In genomic region chr1:166875734-166876539, GRCh38 we compare ENCODE assay signal across 8 cellular contexts. TPM values are rescaled to one million over a fixed set of nuclear protein-coding genes. Genes with fewer than 3 reads are reported as not detected.
DNase-seq lines count a peak whose midpoint lies in the region; ATAC-seq, FAIRE-seq and TF ChIP-seq lines count a peak whose summit lies in the region.

TSS of gene TADA1 (minus strand) at chr1:166876264. CDS start at chr1:166876233, 31 bp downstream.

- FAIRE-seq in endothelial cell of umbilical vein (lab: Jason Lieb, UNC): peak; percentile 99

- BruUV-seq in OCI-LY7 (replicated peaks; lab: Mats Ljungman, UMichigan): no TSS peak
- BruUV-seq in endothelial cell of umbilical vein (replicated peaks; lab: Mats Ljungman, UMichigan): no TSS peak

- DNase-seq in DMS 273 (lab: John Stamatoyannopoulos, UW; ENCODE audit: unreplicated experiment) (peak; percentile 100), HuH-7.5 (ENCODE audit: low spot score) (peak; percentile 73), OCI-LY7 (ENCODE audit: low spot score) (peak; percentile 99), activated T-cell treated with anti-CD3 and anti-CD28 coated beads for 1 hour (ENCODE audit: low read depth) (peak; percentile 98), endothelial cell of umbilical vein (ENCODE audit: low read depth, low spot score) (peak; percentile 98), midbrain (lab: John Stamatoyannopoulos, UW) (peak; percentile 97)
- DNase-seq in stimulated activated CD8-positive, alpha-beta memory T cell treated with anti-CD3 and anti-CD28 coated beads, Interleukin-2, amount 100 ng/mL, for 1 hour (ENCODE audit: low read depth in 2 of 2): peak; percentile 95 to 97

- H3K79me2 ChIP-seq in OCI-LY7 (ENCODE audit: insufficient read depth, low read depth, low read length) (peaks cover 45% of the 10 kb centered on the region), endothelial cell of umbilical vein (ENCODE audit: control insufficient read depth, insufficient read depth, low read length) (peaks cover 30% of the 10 kb centered on the region)

- H3K4me2 ChIP-seq in OCI-LY7 (ENCODE audit: low read length) (peak within 1 kb of the TSS; percentile 100), endothelial cell of umbilical vein (ENCODE audit: insufficient read depth, low read length) (peak within 1 kb of the TSS; percentile 85)

- peak; percentile 85 for ATAC-seq in GM21526 (IDR thresholded peaks at IDR 0.05; ENCODE audit: low FRiP score, unreplicated experiment)

- H3K4me1 ChIP-seq in OCI-LY7 (ENCODE audit: insufficient read depth, low read length, poor library complexity, severe bottlenecking) (peaks cover 17% of the 10 kb centered on the region), endothelial cell of umbilical vein (ENCODE audit: control insufficient read depth, extremely low read depth, insufficient read depth, low read length) (peaks cover 10% of the 10 kb centered on the region)

- H3K36me3 ChIP-seq in OCI-LY7 (ENCODE audit: insufficient read depth, low read length) (peaks cover 13% of the 10 kb centered on the region; the same call in 1 of the 2 replicates), endothelial cell of umbilical vein (ENCODE audit: control insufficient read depth in 2 of 2, extremely low read depth in 1 of 2, insufficient read depth in 2 of 2, low read length in 2 of 2) (no peaks in the 10 kb centered on the region)

- H3K4me3 ChIP-seq in OCI-LY7 (ENCODE audit: low read depth, low read length, poor library complexity, severe bottlenecking) (peak within 1 kb of the TSS; percentile 86), endothelial cell of umbilical vein (replicated peaks in 1 of 3; ENCODE audit: insufficient read depth in 1 of 3, low read depth in 1 of 3, low read length in 3 of 3) (peak within 1 kb of the TSS; percentile 2 to 63 (median 53))

- H3K9me3 ChIP-seq in OCI-LY7 (ENCODE audit: low read length) (no peaks in the 10 kb centered on the region), endothelial cell of umbilical vein (replicated peaks; ENCODE audit: control insufficient read depth, insufficient read depth, low read length) (no peaks in the 10 kb centered on the region)

- no peaks in the 10 kb centered on the region for H3K9me1 ChIP-seq in endothelial cell of umbilical vein (replicated peaks; ENCODE audit: control insufficient read depth, extremely low read depth, insufficient read depth, low read length)

- TF ChIP-seq POLR2A in endothelial cell of umbilical vein (IDR thresholded peaks at IDR 0.05; ENCODE audit: low read depth, low read length): peak; percentile 72

- H4K20me1 ChIP-seq in OCI-LY7 (ENCODE audit: insufficient read depth, low read length) (peaks cover 15% of the 10 kb centered on the region; the same call in 1 of the 2 replicates), endothelial cell of umbilical vein (replicated peaks; ENCODE audit: control insufficient read depth, extremely low read depth, insufficient read depth, low read length) (no peaks in the 10 kb centered on the region)

- peak within 1 kb of the TSS; percentile 82 for H3K9ac ChIP-seq in endothelial cell of umbilical vein (replicated peaks; ENCODE audit: extremely low read depth, insufficient read depth, low read length)

- no peaks in the 10 kb centered on the region for H3K9me2 ChIP-seq in OCI-LY7 (ENCODE audit: insufficient read depth, low read length)

- H3K27ac ChIP-seq in OCI-LY7 (ENCODE audit: low read depth, low read length, poor library complexity, severe bottlenecking) (peak within 1 kb of the TSS; percentile 69), endothelial cell of umbilical vein (ENCODE audit: insufficient read depth, low read depth, low read length) (peak within 1 kb of the TSS; percentile 47)

- POLR2A ChIA-PET in OCI-LY7 (lab: Charles Lee): interaction anchor here (0.7 to 1.7 kb wide), 7 partner anchors 10 to 346 kb away, joined by 3 to 8 read pairs (median 5); partner anchors contain the start of genes POGK and POU2F1
- POLR2A ChIA-PET in endothelial cell of umbilical vein (lab: Charles Lee): interaction anchor here (0.7 to 1.8 kb wide), 4 partner anchors 14 to 345 kb away, joined by 3 to 7 read pairs (median 4); partner anchors contain the start of genes POGK and POU2F1

- intact Hi-C loops in OCI-LY7 (cut with micrococcal nuclease; ENCODE audit: unreplicated experiment) (loop anchor here (1.0 to 2.0 kb wide), 2 partner anchors 37 to 345 kb away; partner anchors contain the start of genes POGK and POU2F1), endothelial cell of umbilical vein (cut with micrococcal nuclease) (loop anchor here (1.0 to 10.0 kb wide), 4 partner anchors 10 to 951 kb away; partner anchors contain the start of genes POGK and POU2F1)

- H3K27me3 ChIP-seq in endothelial cell of umbilical vein (ENCODE audit: control insufficient read depth in 2 of 2, insufficient read depth in 2 of 2, low read length in 2 of 2): no peaks in the 10 kb centered on the region

- H2AFZ ChIP-seq in OCI-LY7 (ENCODE audit: low read length) (peak within 1 kb of the TSS; percentile 98), endothelial cell of umbilical vein (ENCODE audit: low read depth, low read length) (peak within 1 kb of the TSS; percentile 75)

- CTCF ChIA-PET in OCI-LY7 (lab: Charles Lee; ENCODE audit: unreplicated experiment) (no interaction called here), endothelial cell of umbilical vein (lab: Charles Lee) (interaction anchor here (0.6 to 1.6 kb wide), 12 partner anchors 9 to 678 kb away, joined by 3 to 6 read pairs (median 4); partner anchors contain the start of genes CREG1, POGK and POU2F1)

- TF ChIP-seq CTCF in OCI-LY7 (conservative IDR thresholded peaks at IDR 0.05; ENCODE audit: low read length): no peak
- peak in 1 of 2 donors; percentile 22 for TF ChIP-seq CTCF in endothelial cell of umbilical vein (IDR thresholded peaks at IDR 0.05; ENCODE audit: extremely low read depth in 1 of 2, insufficient read depth in 1 of 2, low read depth in 1 of 2, low read length in 2 of 2)

- dilution Hi-C loops in endothelial cell of umbilical vein (cut with MboI; ENCODE audit: extremely low pct_ligation_motif_present, low sequenced_read_pairs): no loop called here

TF ChIP-seq in endothelial cell of umbilical vein, 7 proteins besides CTCF, POLR2A, EP300 and RAD21:
- no peak for TF ChIP-seq FOS (IDR thresholded peaks at IDR 0.05; ENCODE audit: borderline replicate concordance, insufficient read depth, low read length)
- peak; percentile 77 for TF ChIP-seq POLR2AphosphoS5 (IDR thresholded peaks at IDR 0.05; ENCODE audit: insufficient read depth, low read depth, low read length)
- TF ChIP-seq EZH2 (IDR thresholded peaks at IDR 0.05; ENCODE audit: borderline replicate concordance, low read depth, low read length, severe bottlenecking): no peak
- TF ChIP-seq GATA2 (IDR thresholded peaks at IDR 0.05; ENCODE audit: insufficient read depth, insufficient read length, low read depth, low read length): no peak
- TF ChIP-seq MYC (IDR thresholded peaks at IDR 0.05; ENCODE audit: low read depth, low read length): peak; percentile 33
- TF ChIP-seq MAX (IDR thresholded peaks at IDR 0.05; ENCODE audit: insufficient read depth, insufficient read length): peak; percentile 47

RNA-seq across cellular contexts. Expression of gene TADA1, which starts in this region (rescaled TPM):
- total RNA-seq in OCI-LY7 (2014; rRNA removed; shearing (Covaris generic)): 14.9 and 16.9 TPM in 2 replicates
- total RNA-seq in OCI-LY7 (2022) (16.4 and 20.3 TPM in 2 replicates), endothelial cell of umbilical vein (7.0 and 7.5 TPM in 2 replicates)
- polyA plus RNA-seq in endothelial cell of umbilical vein: 7.0 and 7.9 TPM in 2 replicates
- polyA plus RNA-seq in endothelial cell of umbilical vein (2011; cell fraction: cytosol; rRNA removed): 9.4 and 10.1 TPM in 2 replicates
- polyA plus RNA-seq in endothelial cell of umbilical vein (2011; cell fraction: nucleus; rRNA removed): 10.8 and 13.1 TPM in 2 replicates
- polyA plus RNA-seq in endothelial cell of umbilical vein (2012): 6.4 and 8.3 TPM in 2 replicates
- polyA minus RNA-seq in endothelial cell of umbilical vein: 6.7 and 8.4 TPM in 2 replicates
- polyA minus RNA-seq in endothelial cell of umbilical vein (2011; cell fraction: cytosol; rRNA and poly(A)+ RNA removed): 10.4 TPM
- polyA minus RNA-seq in endothelial cell of umbilical vein (2011; cell fraction: nucleus; rRNA and poly(A)+ RNA removed): 4.4 and 5.6 TPM in 2 replicates

Comparison
In these comparisons a context has a peak if more than half of its experiments do, and no peak if none do; other contexts are left out.
1. Peak in every context shown above with its lines: DNase-seq, ATAC-seq, H3K4me3 ChIP-seq and H3K27ac ChIP-seq.